In the genomic region with DNA sequence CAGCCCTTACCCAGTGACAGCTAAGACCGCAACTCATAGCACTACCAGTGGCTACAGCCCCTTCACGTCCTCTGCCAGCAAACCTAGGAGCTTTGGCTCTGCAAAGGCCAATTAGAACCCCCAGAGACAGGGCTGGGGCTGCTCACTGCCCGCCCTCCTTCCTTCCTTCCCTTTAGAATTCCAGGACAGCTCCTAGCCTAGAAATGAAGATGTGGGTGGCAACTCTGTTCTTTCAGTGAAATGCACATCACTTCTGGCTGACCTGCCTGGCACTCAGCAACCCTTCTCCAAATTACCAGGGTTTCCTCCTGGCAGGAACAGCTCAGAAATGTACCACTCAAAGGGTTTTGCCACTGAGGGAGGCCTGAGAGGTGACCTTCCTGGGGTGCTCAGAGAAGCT, we compare ENCODE assay signal across 1 cellular context.
TF ChIP-seq lines count a peak whose summit lies in the region.

No MANE protein-coding gene starts in this region.

TF ChIP-seq in neural cell, 6 proteins besides CTCF, POLR2A, EP300 and RAD21 (continued from another document):
- TF ChIP-seq, protein P1, sequence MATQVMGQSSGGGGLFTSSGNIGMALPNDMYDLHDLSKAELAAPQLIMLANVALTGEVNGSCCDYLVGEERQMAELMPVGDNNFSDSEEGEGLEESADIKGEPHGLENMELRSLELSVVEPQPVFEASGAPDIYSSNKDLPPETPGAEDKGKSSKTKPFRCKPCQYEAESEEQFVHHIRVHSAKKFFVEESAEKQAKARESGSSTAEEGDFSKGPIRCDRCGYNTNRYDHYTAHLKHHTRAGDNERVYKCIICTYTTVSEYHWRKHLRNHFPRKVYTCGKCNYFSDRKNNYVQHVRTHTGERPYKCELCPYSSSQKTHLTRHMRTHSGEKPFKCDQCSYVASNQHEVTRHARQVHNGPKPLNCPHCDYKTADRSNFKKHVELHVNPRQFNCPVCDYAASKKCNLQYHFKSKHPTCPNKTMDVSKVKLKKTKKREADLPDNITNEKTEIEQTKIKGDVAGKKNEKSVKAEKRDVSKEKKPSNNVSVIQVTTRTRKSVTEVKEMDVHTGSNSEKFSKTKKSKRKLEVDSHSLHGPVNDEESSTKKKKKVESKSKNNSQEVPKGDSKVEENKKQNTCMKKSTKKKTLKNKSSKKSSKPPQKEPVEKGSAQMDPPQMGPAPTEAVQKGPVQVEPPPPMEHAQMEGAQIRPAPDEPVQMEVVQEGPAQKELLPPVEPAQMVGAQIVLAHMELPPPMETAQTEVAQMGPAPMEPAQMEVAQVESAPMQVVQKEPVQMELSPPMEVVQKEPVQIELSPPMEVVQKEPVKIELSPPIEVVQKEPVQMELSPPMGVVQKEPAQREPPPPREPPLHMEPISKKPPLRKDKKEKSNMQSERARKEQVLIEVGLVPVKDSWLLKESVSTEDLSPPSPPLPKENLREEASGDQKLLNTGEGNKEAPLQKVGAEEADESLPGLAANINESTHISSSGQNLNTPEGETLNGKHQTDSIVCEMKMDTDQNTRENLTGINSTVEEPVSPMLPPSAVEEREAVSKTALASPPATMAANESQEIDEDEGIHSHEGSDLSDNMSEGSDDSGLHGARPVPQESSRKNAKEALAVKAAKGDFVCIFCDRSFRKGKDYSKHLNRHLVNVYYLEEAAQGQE (IDR thresholded peaks at IDR 0.05; ENCODE audit: borderline replicate concordance), result no peak
- TF ChIP-seq SMC3 (conservative IDR thresholded peaks at IDR 0.05; ENCODE audit: poor library complexity), result no peak
TF ChIP-seq in neural cell: peak in this region for 0.
